1 cellular context compared by ENCODE assay signal in the genomic region with DNA sequence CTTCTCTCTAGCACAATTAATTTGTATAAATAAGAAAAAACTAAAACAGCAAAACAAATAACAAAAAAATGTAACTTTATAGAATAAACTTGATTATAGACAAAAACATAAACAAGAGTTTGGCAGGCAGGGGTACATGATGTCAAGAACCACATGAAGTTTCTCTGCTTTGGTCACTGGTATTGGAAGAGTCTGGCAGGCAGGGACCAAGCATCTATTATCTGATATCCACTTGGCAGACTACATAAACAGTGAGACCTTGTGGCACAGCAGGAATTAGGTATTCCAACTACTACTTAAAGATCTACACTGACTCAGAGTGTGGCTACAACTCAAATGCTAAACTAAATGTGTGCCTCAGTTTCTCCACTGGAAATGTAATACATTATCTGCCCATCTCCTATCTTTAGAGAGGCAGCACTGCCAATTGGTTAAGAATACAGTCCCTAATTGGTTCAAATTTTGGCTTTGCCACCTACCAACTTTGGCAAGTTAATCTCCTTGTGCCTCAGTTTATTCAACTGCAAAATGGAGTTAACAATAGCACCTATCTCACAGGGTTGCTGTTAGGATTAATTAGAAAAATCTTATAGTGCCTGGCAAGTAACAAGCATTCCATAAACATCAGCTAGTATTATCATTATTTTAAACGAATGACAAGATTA.
TF ChIP-seq lines count a peak whose summit lies in the region.

No MANE protein-coding gene starts in this region.

TF ChIP-seq in endothelial cell of umbilical vein, 7 proteins besides CTCF, POLR2A, EP300 and RAD21:
- TF ChIP-seq JUN (IDR thresholded peaks at IDR 0.05; ENCODE audit: borderline replicate concordance, insufficient read depth, insufficient read length, low read depth), result no peak
- no peak for TF ChIP-seq FOS (IDR thresholded peaks at IDR 0.05; ENCODE audit: borderline replicate concordance, insufficient read depth, low read length)
